ENCODE assay signal across 16 cellular contexts in the genomic region with DNA sequence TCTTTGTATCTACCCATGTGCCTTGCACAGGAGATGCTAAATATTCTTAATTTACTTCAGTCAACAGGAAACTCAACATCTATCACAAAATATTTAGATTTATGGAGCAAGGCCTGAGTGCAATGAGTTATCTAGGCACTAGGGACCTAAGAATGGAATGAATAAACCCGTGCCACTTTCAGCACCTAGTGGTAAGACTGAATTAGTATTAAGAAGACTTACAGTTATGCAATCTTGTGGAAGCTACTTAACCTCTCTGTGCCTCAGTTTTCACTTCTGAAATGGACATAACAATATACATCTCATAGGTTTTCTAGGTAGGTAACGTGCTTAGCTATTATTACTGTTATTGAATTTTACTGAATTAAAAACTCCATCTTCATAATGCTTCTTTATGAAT.
DNase-seq lines count a peak whose midpoint lies in the region; ATAC-seq and TF ChIP-seq lines count a peak whose summit lies in the region.
"Had no signal": no experiment of that assay in that cellular context is flagged by ENCODE, and none has a peak within 500 bp of the region (broad histone marks: within the 10 kb centered on the region; RNA-seq: fewer than 3 reads in every experiment).

No MANE protein-coding gene starts in this region.

- no peaks in the 10 kb centered on the region for H4K20me1 ChIP-seq in PC-9 (ENCODE audit: insufficient read depth)

- BruUV-seq in PC-9 (replicated peaks; lab: Mats Ljungman, UMichigan), result no TSS peak

- H3K4me3 ChIP-seq in AG10803 (ENCODE audit: low read length), result no peak overlapping the region
- H3K4me3 ChIP-seq in PC-9, result no peak overlapping the region
- H3K4me3 ChIP-seq in epithelial cell of esophagus (ENCODE audit: low read length), result no peak overlapping the region
- no peak overlapping the region for H3K4me3 ChIP-seq in aorta (ENCODE audit: low read length in 2 of 2)
- H3K4me3 ChIP-seq in HAP-1, result no peak overlapping the region
- H3K4me3 ChIP-seq: SK-N-MC, spleen had no signal

- no peaks in the 10 kb centered on the region for H3K9me2 ChIP-seq in PC-9 (ENCODE audit: insufficient read depth)

- intact Hi-C loops in PC-9 (cut with micrococcal nuclease; ENCODE audit: unreplicated experiment), result no loop called here
- intact Hi-C loops in aorta (cut with DNase I), result loop anchor here in 1 of 2 donors (10.0 kb wide), 1 partner anchor 55 kb away; no protein-coding TSS in a partner anchor

- DNase-seq in AG10803 (ENCODE audit: low read depth) (no peak), ELR (ENCODE audit: low read depth) (peak; percentile 45), PC-9 (no peak), epithelial cell of esophagus (ENCODE audit: low read depth) (peak; percentile 14), aorta (no peak), NCI-H510A treated with DMSO at 0.1 percent for 48 hours (lab: John Stamatoyannopoulos, UW) (no peak), HAP-1 (ENCODE audit: low spot score in 2 of 2) (no peak)
- DNase-seq: activated CD8-positive, alpha-beta memory T cell treated with anti-CD3 and anti-CD28 coated beads for 24 hours; activated effector memory CD4-positive, alpha-beta T cell treated with Interleukin-2 at 50 U/mL for 16 hours; EL; left ventricle myocardium superior; NCI-H2107; NK-92 treated with Interleukin-12 subunit alpha and Interleukin-12 subunit beta, amount 100 ng/mL, for 24 hours; spleen had no signal

- peaks cover 62% of the 10 kb centered on the region for H3K79me2 ChIP-seq in PC-9 (ENCODE audit: low read depth)

- no peaks in the 10 kb centered on the region for H3K36me3 ChIP-seq in PC-9 (ENCODE audit: low read depth)
- no peaks in the 10 kb centered on the region for H3K36me3 ChIP-seq in aorta (ENCODE audit: control insufficient read depth in 1 of 2, insufficient read depth in 2 of 2, low read length in 1 of 2)
- H3K36me3 ChIP-seq in HAP-1 (replicated peaks), result no peaks in the 10 kb centered on the region
- H3K36me3 ChIP-seq: spleen had no signal

- H3K27ac ChIP-seq in PC-9 (no peak overlapping the region), aorta (ENCODE audit: low read depth in 1 of 2, low read length in 2 of 2) (no peak overlapping the region)
- H3K27ac ChIP-seq: C4-2B, SK-N-MC, spleen had no signal

- 56 to 80% methylated on average over 2 of the region's 2 CpGs for WGBS in aorta, 2 donors

- CTCF ChIA-PET in PC-9 (lab: Charles Lee), result no interaction called here

- in situ Hi-C loops in HAP-1 (cut with MboI; ENCODE audit: low sequenced_read_pairs), result no loop called here

- no peak overlapping the region for H2AFZ ChIP-seq in PC-9

- H3F3A ChIP-seq in PC-9 (ENCODE audit: insufficient read depth, low read depth), result no peaks in the 10 kb centered on the region

- TF ChIP-seq CTCF in AG10803 (conservative IDR thresholded peaks at IDR 0.05; ENCODE audit: low read length) (0 out of 2 replicates have a peak, but pooled peaks have one; percentile 6), PC-9 (conservative IDR thresholded peaks at IDR 0.05) (0 out of 2 replicates have a peak, but pooled peaks have one; percentile 14), epithelial cell of esophagus (IDR thresholded peaks at IDR 0.05; ENCODE audit: insufficient read depth, low read depth, low read length, missing control alignments) (no peak)

- H3K4me1 ChIP-seq in PC-9 (replicated peaks; ENCODE audit: insufficient read depth), result no peaks in the 10 kb centered on the region
- H3K4me1 ChIP-seq in aorta (ENCODE audit: control insufficient read depth in 1 of 2, insufficient read depth in 2 of 2, low read length in 2 of 2), result no peaks in the 10 kb centered on the region
- H3K4me1 ChIP-seq in HAP-1, result peaks cover 6% of the 10 kb centered on the region

- POLR2A ChIA-PET in PC-9 (lab: Charles Lee; ENCODE audit: unreplicated experiment), result no interaction called here

- no peak for ATAC-seq in aorta (ENCODE audit: low FRiP score)
- ATAC-seq: left ventricle myocardium superior had no signal

- no peaks in the 10 kb centered on the region for H3K27me3 ChIP-seq in PC-9 (ENCODE audit: insufficient read depth, low read depth)
- H3K27me3 ChIP-seq in aorta (ENCODE audit: control insufficient read depth in 1 of 2, insufficient read depth in 2 of 2, low read length in 1 of 2), result no peaks in the 10 kb centered on the region
- H3K27me3 ChIP-seq in HAP-1 (ENCODE audit: low read depth), result no peaks in the 10 kb centered on the region
- H3K27me3 ChIP-seq: spleen had no signal

- no peaks in the 10 kb centered on the region for H3K9me3 ChIP-seq in PC-9 (ENCODE audit: insufficient read depth, low read depth)
- H3K9me3 ChIP-seq in aorta (ENCODE audit: control insufficient read depth, low read length), result no peaks in the 10 kb centered on the region
- H3K9me3 ChIP-seq in HAP-1, result no peaks in the 10 kb centered on the region
- H3K9me3 ChIP-seq: spleen had no signal

- no peak overlapping the region for H3K4me2 ChIP-seq in PC-9

Comparison
In these comparisons a context has a peak if more than half of its experiments do, and no peak if none do; other contexts are left out.
1. DNase-seq: peak in ELR (single experiment) and epithelial cell of esophagus (single experiment); none in AG10803 (single experiment), PC-9 (0 of 2), aorta (0 of 2), NCI-H510A treated with DMSO at 0.1 percent for 48 hours (single experiment) and HAP-1 (0 of 2).